Comparison of ENCODE assay signal across 15 cellular contexts in genomic region chr6:33717857-33718552, GRCh38. TPM values are rescaled to one million over a fixed set of nuclear protein-coding genes. Genes with fewer than 3 reads are reported as not detected.
A peak's percentile ranks its signal among the peaks of the same experiment; 100 is the strongest.
DNase-seq lines count a peak whose midpoint lies in the region; ATAC-seq and TF ChIP-seq lines count a peak whose summit lies in the region.
"Had no signal": no experiment of that assay in that cellular context is flagged by ENCODE, and none has a peak within 500 bp of the region (broad histone marks: within the 10 kb centered on the region; RNA-seq: fewer than 3 reads in every experiment).

No MANE protein-coding gene starts in this region.

- no peak for ATAC-seq in left lung

- DNase-seq in DMS79 treated with DMSO at 0.1 percent for 48 hours (lab: John Stamatoyannopoulos, UW), result peak; percentile 67
- DNase-seq in left lung, result no peak
- peak; percentile 21 for DNase-seq in stromal cell of bone marrow (ENCODE audit: low read depth)
- DNase-seq in HEK293T (ENCODE audit: extremely low spot score), result no peak
- no peak for DNase-seq in T-helper 9 cell
- no peak for DNase-seq in activated CD4-positive, CD25-positive, alpha-beta regulatory T cell treated with anti-CD3 and anti-CD28 coated beads, Interleukin-2, amount 50 U/mL, for 72 hours
- no peak for DNase-seq in SW 1271 (lab: John Stamatoyannopoulos, UW)
- DNase-seq: activated naive CD4-positive, alpha-beta T cell treated with anti-CD3 and anti-CD28 coated beads, Interleukin-2, amount 10 ng/mL, durations not matched to agents 7 days and 5 days; caudate nucleus; MG63; NCI-H2227 treated with DMSO at 0.1 percent for 48 hours had no signal

- TF ChIP-seq CTCF in left lung (IDR thresholded peaks at IDR 0.05), result no peak

- CTCF ChIA-PET in HEK293T (lab: Yijun Ruan, JAX), result no interaction called here

- H3K36me3 ChIP-seq in left lung, result no peaks in the 10 kb centered on the region
- H3K36me3 ChIP-seq: MG63 had no signal

- peaks cover 0 to 6% of the 10 kb centered on the region in 2 donors for H3K27me3 ChIP-seq in left lung
- H3K27me3 ChIP-seq: MG63 had no signal

- intact Hi-C loops in left lung (cut with DNase I), result no loop called here

- peaks cover 10% of the 10 kb centered on the region in 2 donors for H3K4me1 ChIP-seq in left lung

- H3K27ac ChIP-seq in angular gyrus (ENCODE audit: low read depth, low read length) (peak overlapping the region; percentile 7), left lung (peak overlapping the region; percentile 26 to 41)

- no peak overlapping the region for H3K4me3 ChIP-seq in left lung
- H3K4me3 ChIP-seq: GM12878, MG63 had no signal

- POLR2A ChIA-PET in HEK293T (lab: Yijun Ruan, JAX), result interaction anchor here (1.7 kb wide), 1 partner anchor 12 kb away, joined by 4 read pairs; no protein-coding TSS in a partner anchor

- H3K9me3 ChIP-seq in left lung, result no peaks in the 10 kb centered on the region
- H3K9me3 ChIP-seq: MG63 had no signal

TF ChIP-seq in HEK293T, 16 proteins besides CTCF, POLR2A, EP300 and RAD21:
- TF ChIP-seq ZNF384 (IDR thresholded peaks at IDR 0.05), result no peak
- no peak for TF ChIP-seq PKNOX1 (IDR thresholded peaks at IDR 0.05)
- no peak for TF ChIP-seq FOXK2 (IDR thresholded peaks at IDR 0.05)
- TF ChIP-seq FOXA1 (IDR thresholded peaks at IDR 0.05), result no peak
- TF ChIP-seq SP1 (IDR thresholded peaks at IDR 0.05), result no peak
- no peak for TF ChIP-seq FOXM1 (IDR thresholded peaks at IDR 0.05; ENCODE audit: borderline replicate concordance)
- no peak for TF ChIP-seq ELF4 (IDR thresholded peaks at IDR 0.05)
- TF ChIP-seq CTBP1 (IDR thresholded peaks at IDR 0.05; ENCODE audit: borderline replicate concordance), result no peak
- no peak for TF ChIP-seq NFRKB (IDR thresholded peaks at IDR 0.05)
- no peak for TF ChIP-seq TARDBP (IDR thresholded peaks at IDR 0.05)
- no peak for TF ChIP-seq L3MBTL2 (conservative IDR thresholded peaks at IDR 0.05)
- no peak for TF ChIP-seq HDGF (IDR thresholded peaks at IDR 0.05; ENCODE audit: borderline replicate concordance)
TF ChIP-seq in HEK293T: peak in this region for 0.

RNA-seq across cellular contexts. Expression of gene UQCC2, which starts 6.5 kb away (rescaled TPM):
- total RNA-seq in left lung, result 10 to 100 TPM; 60.3 to 73.7 TPM

RNA-seq across cellular contexts. Expression of gene IP6K3, which starts 28.7 kb away (rescaled TPM):
- total RNA-seq in left lung, result 1 to 10 TPM in 1 of 2 donors, under 1 TPM in 1; 0.87 to 3.4 TPM
- total RNA-seq: endothelial cell of umbilical vein, GM12878, HT-29 had no signal

Comparison
In these comparisons a context has a peak if more than half of its experiments do, and no peak if none do; other contexts are left out.
1. DNase-seq: peak in DMS79 treated with DMSO at 0.1 percent for 48 hours (single experiment) and stromal cell of bone marrow (single experiment); none in left lung (0 of 2), HEK293T (single experiment), T-helper 9 cell (single experiment), activated CD4-positive, CD25-positive, alpha-beta regulatory T cell treated with anti-CD3 and anti-CD28 coated beads, Interleukin-2, amount 50 U/mL, for 72 hours (single experiment) and SW 1271 (0 of 2).